Comparison of ENCODE assay signal across 16 cellular contexts in the genomic region with DNA sequence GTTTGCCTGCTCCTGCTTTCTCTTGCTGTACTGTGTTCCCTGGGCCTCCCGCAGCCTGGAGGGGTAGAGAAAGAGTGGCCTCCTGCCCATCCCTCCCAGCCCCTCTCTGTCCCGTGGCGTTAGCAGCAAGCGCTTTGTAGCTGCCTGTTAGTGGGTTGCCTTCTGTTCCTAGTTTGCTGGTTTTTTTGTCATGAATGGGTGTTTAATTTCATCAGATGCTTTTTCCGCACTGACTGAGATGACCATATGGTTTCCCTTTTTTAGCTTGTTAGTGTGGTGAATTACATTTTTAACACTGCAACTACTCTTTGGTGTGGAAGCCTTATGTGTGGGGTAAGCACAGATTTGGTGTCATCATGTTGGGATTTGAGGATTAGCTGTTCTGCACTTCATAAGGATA. TPM values are rescaled to one million over a fixed set of nuclear protein-coding genes. Genes with fewer than 3 reads are reported as not detected.
A peak's percentile ranks its signal among the peaks of the same experiment; 100 is the strongest.
DNase-seq lines count a peak whose midpoint lies in the region; ATAC-seq, FAIRE-seq and TF ChIP-seq lines count a peak whose summit lies in the region.
"Had no signal": no experiment of that assay in that cellular context is flagged by ENCODE, and none has a peak within 500 bp of the region (broad histone marks: within the 10 kb centered on the region; RNA-seq: fewer than 3 reads in every experiment).

No MANE protein-coding gene starts in this region.

- peaks cover 68% of the 10 kb centered on the region for H3K4me1 Mint-ChIP-seq in astrocyte (ENCODE audit: low read depth, unreplicated experiment)
- H3K4me1 Mint-ChIP-seq: activated B cell treated with CpG ODN at 0.5 μM for 24 hours had no signal

- TF ChIP-seq EP300 in HepG2 (IDR thresholded peaks at IDR 0.05; ENCODE audit: low read depth in 2 of 2, low read length in 2 of 2) (no peak), HepG2 (CRISPR knock-in tag; IDR thresholded peaks at IDR 0.05; ENCODE audit: borderline replicate concordance) (no peak), upper lobe of left lung (IDR thresholded peaks at IDR 0.05) (no peak)

- POLR2A ChIA-PET in HepG2 (lab: Yijun Ruan, JAX) = interaction anchor here (1.0 kb wide), 1 partner anchor 34 kb away, joined by 3 read pairs; no protein-coding TSS in a partner anchor

- no peak overlapping the region for H3K4me2 ChIP-seq in HepG2 (ENCODE audit: low read depth, low read length)
- no peak overlapping the region for H3K4me2 ChIP-seq in astrocyte (ENCODE audit: low read length)

- FAIRE-seq in HepG2 (lab: Jason Lieb, UNC) (no peak), astrocyte (lab: Jason Lieb, UNC) (no peak)

- peaks cover 66% of the 10 kb centered on the region for H3K79me2 ChIP-seq in HepG2 (ENCODE audit: insufficient read depth, low read length)
- peaks cover 90% of the 10 kb centered on the region for H3K79me2 ChIP-seq in astrocyte (ENCODE audit: insufficient read depth, low read length)

- no peak for TF ChIP-seq CTCF in HepG2 (CRISPR knock-in tag; IDR thresholded peaks at IDR 0.05)
- TF ChIP-seq CTCF in right lobe of liver (IDR thresholded peaks at IDR 0.05) = no peak
- no peak for TF ChIP-seq CTCF in astrocyte (IDR thresholded peaks at IDR 0.05; ENCODE audit: insufficient read depth, low read depth, low read length)
- TF ChIP-seq CTCF in uterus (IDR thresholded peaks at IDR 0.05) = no peak
- TF ChIP-seq CTCF in upper lobe of left lung (IDR thresholded peaks at IDR 0.05) = no peak

- BruUV-seq in HepG2 (replicated peaks; lab: Mats Ljungman, UMichigan) = no TSS peak

- H3K27me3 ChIP-seq in HepG2 (ENCODE audit: control insufficient read depth in 1 of 2, insufficient read depth in 2 of 2, low read length in 2 of 2) = no peaks in the 10 kb centered on the region
- no peaks in the 10 kb centered on the region for H3K27me3 ChIP-seq in right lobe of liver
- H3K27me3 ChIP-seq in astrocyte (ENCODE audit: insufficient read depth, low read length) = no peaks in the 10 kb centered on the region
- no peaks in the 10 kb centered on the region for H3K27me3 ChIP-seq in uterus
- no peaks in the 10 kb centered on the region for H3K27me3 ChIP-seq in upper lobe of left lung
- H3K27me3 ChIP-seq: left lung had no signal

- H3K9me3 ChIP-seq in HepG2 (ENCODE audit: low read length) (no peaks in the 10 kb centered on the region), right lobe of liver (no peaks in the 10 kb centered on the region), astrocyte (ENCODE audit: insufficient read depth, low read depth, low read length) (no peaks in the 10 kb centered on the region), uterus (no peaks in the 10 kb centered on the region), upper lobe of left lung (no peaks in the 10 kb centered on the region)
- H3K9me3 ChIP-seq: HAP-1, left lung, spleen had no signal

- no peak overlapping the region for H3K4me3 Mint-ChIP-seq in astrocyte (ENCODE audit: unreplicated experiment)
- H3K4me3 Mint-ChIP-seq: activated B cell treated with CpG ODN at 0.5 μM for 24 hours, neural crest cell had no signal

- H3K9ac ChIP-seq in HepG2 (ENCODE audit: insufficient read depth, low read depth, low read length) (no peak overlapping the region), astrocyte (ENCODE audit: low read length) (no peak overlapping the region)

- WGBS in HepG2 (ENCODE audit: low lambda C conversion rate) = 96% methylated on average over 5 of the region's 5 CpGs
- WGBS in right lobe of liver (ENCODE audit: insufficient coverage, low coverage, low lambda C conversion rate, missing lambda C conversion rate) = 79% methylated on average over 5 of the region's 5 CpGs
- WGBS in upper lobe of left lung, 2 donors = 87 to 88% methylated on average over 5 of the region's 5 CpGs

- TF ChIP-seq POLR2A in HepG2 (IDR thresholded peaks at IDR 0.05; ENCODE audit: insufficient read depth in 1 of 2, low read depth in 2 of 2, low read length in 2 of 2) (no peak), right lobe of liver (IDR thresholded peaks at IDR 0.05) (no peak), uterus (IDR thresholded peaks at IDR 0.05) (no peak), upper lobe of left lung (IDR thresholded peaks at IDR 0.05) (no peak)

- intact Hi-C loops in HepG2 (cut with micrococcal nuclease; ENCODE audit: unreplicated experiment) (no loop called here), right lobe of liver (cut with DNase I) (no loop called here), uterus (cut with DNase I; ENCODE audit: low total_unique reads) (no loop called here)

- peaks cover 7% of the 10 kb centered on the region for H3K36me3 Mint-ChIP-seq in astrocyte (ENCODE audit: low read depth, unreplicated experiment)

- peak overlapping the region; percentile 15 for H3K27ac Mint-ChIP-seq in astrocyte (ENCODE audit: unreplicated experiment)
- H3K27ac Mint-ChIP-seq: activated B cell treated with CpG ODN at 0.5 μM for 24 hours had no signal

- peaks cover 72% of the 10 kb centered on the region for H3K4me1 ChIP-seq in HepG2 (ENCODE audit: insufficient read depth, low read length)
- H3K4me1 ChIP-seq in right lobe of liver = no peaks in the 10 kb centered on the region
- H3K4me1 ChIP-seq in astrocyte (ENCODE audit: insufficient read depth, low read length) = peaks cover 50% of the 10 kb centered on the region
- H3K4me1 ChIP-seq in uterus = peaks cover 17 to 21% of the 10 kb centered on the region in 2 donors
- peaks cover 33 to 53% (median 48%) of the 10 kb centered on the region in 4 donors for H3K4me1 ChIP-seq in upper lobe of left lung

- CTCF ChIA-PET in HepG2 (lab: Yijun Ruan, JAX; ENCODE audit: low intra/inter-chr PET ratio, low total read pairs) = no interaction called here

- ATAC-seq in HepG2 (no peak), right lobe of liver (no peak), upper lobe of left lung (ENCODE audit: low FRiP score in 2 of 2) (no peak)
- ATAC-seq: left lung had no signal

- H3K27ac ChIP-seq in HepG2 (ENCODE audit: extremely low read length, insufficient read depth, low read length) (no peak overlapping the region), right lobe of liver (no peak overlapping the region), astrocyte (ENCODE audit: low read depth, low read length) (no peak overlapping the region), uterus (peak overlapping the region; percentile 83 to 88), upper lobe of left lung (peak overlapping the region in 2 of 4 donors; percentile 40 to 65)
- H3K27ac ChIP-seq: spleen had no signal

- H3K9me3 Mint-ChIP-seq in astrocyte (ENCODE audit: unreplicated experiment) = no peaks in the 10 kb centered on the region
- H3K9me3 Mint-ChIP-seq: activated B cell treated with CpG ODN at 0.5 μM for 24 hours, neural crest cell had no signal

- DNase-seq in HepG2 (ENCODE audit: low spot score) (no peak), right lobe of liver (no peak), astrocyte (ENCODE audit: low read depth) (no peak), myocyte (ENCODE audit: low read depth) (peak; percentile 66), uterus (no peak), DMS114 treated with DMSO at 0.1 percent for 48 hours (lab: John Stamatoyannopoulos, UW; ENCODE audit: unreplicated experiment) (no peak), upper lobe of left lung (no peak), SW480 (ENCODE audit: low spot score) (no peak)
- DNase-seq: activated B cell treated with CpG ODN at 0.5 μM for 24 hours, erythroblast, Karpas-422, NCI-H1930, spleen had no signal

- TF ChIP-seq RAD21 in HepG2 (CRISPR knock-in tag; IDR thresholded peaks at IDR 0.05) = no peak

- H3K4me3 ChIP-seq in HepG2 (replicated peaks in 1 of 3; ENCODE audit: insufficient read depth in 1 of 3, low read depth in 2 of 3, low read length in 3 of 3) (no peak overlapping the region), right lobe of liver (no peak overlapping the region), astrocyte (ENCODE audit: insufficient read depth, low read depth, low read length) (no peak overlapping the region), uterus (no peak overlapping the region), upper lobe of left lung (no peak overlapping the region)
- H3K4me3 ChIP-seq: HAP-1, left lung, spleen had no signal

- H4K20me1 ChIP-seq in HepG2 (ENCODE audit: insufficient read depth, low read length) (no peaks in the 10 kb centered on the region), astrocyte (ENCODE audit: insufficient read depth, low read length) (peaks cover 10% of the 10 kb centered on the region)

- H3K36me3 ChIP-seq in HepG2 (replicated peaks in 1 of 2; ENCODE audit: control insufficient read depth in 1 of 2, insufficient read depth in 2 of 2, low read length in 2 of 2) (no peaks in the 10 kb centered on the region), right lobe of liver (no peaks in the 10 kb centered on the region), astrocyte (ENCODE audit: insufficient read depth, low read length) (no peaks in the 10 kb centered on the region), uterus (no peaks in the 10 kb centered on the region), upper lobe of left lung (no peaks in the 10 kb centered on the region)
- H3K36me3 ChIP-seq: HAP-1, left lung, spleen had no signal

- in situ Hi-C loops in HepG2 (cut with HindIII; ENCODE audit: extremely low pct_ligation_motif_present, low pct_unique_long_range_greater_than_20kb) = no loop called here

- H3K27me3 Mint-ChIP-seq in astrocyte (ENCODE audit: low read depth, unreplicated experiment) = no peaks in the 10 kb centered on the region
- H3K27me3 Mint-ChIP-seq: activated B cell treated with CpG ODN at 0.5 μM for 24 hours had no signal

- no peak overlapping the region for H2AFZ ChIP-seq in HepG2 (ENCODE audit: low read length)
- no peak overlapping the region for H2AFZ ChIP-seq in astrocyte (ENCODE audit: low read depth, low read length)

RNA-seq across cellular contexts. Expression of a gene that starts 32.3 kb away (rescaled TPM):
- total RNA-seq in HepG2 (2016; rRNA removed; fragmentation: Illumina TruSeq; extraction: Trizol) (7.3 and 7.5 TPM in 2 replicates), right lobe of liver (1 to 10 TPM; 2.4 to 5.2 (median 3.9) TPM), astrocyte (47.2 and 62.6 TPM in 2 replicates), myocyte (23.7 and 28.0 TPM in 2 replicates), uterus (10 to 100 TPM; 24.3 to 55.5 (median 31.3) TPM), upper lobe of left lung (10 to 100 TPM; 20.4 to 26.0 (median 23.4) TPM)
- total RNA-seq in HepG2 (2016; cell fraction: cytosol; rRNA removed; fragmentation: Illumina TruSeq; extraction: Trizol; ENCODE audit: low read depth) = 2.7 and 4.4 TPM in 2 replicates
- 5.8 and 6.1 TPM in 2 replicates for total RNA-seq in HepG2 (2016; cell fraction: insoluble cytoplasmic fraction; rRNA removed; fragmentation: Illumina TruSeq; extraction: Trizol)
- total RNA-seq in HepG2 (2016; cell fraction: membrane; rRNA removed; fragmentation: Illumina TruSeq; extraction: Trizol) = 5.3 and 5.4 TPM in 2 replicates
- 9.2 and 12.1 TPM in 2 replicates for total RNA-seq in HepG2 (2016; cell fraction: nucleus; rRNA removed; fragmentation: Illumina TruSeq; extraction: Trizol)
- 15.5 and 22.3 TPM in 2 replicates for polyA plus RNA-seq in HepG2 (2011; rRNA removed)
- polyA plus RNA-seq in HepG2 (2011; cell fraction: cytosol; rRNA removed) = 10.3 and 11.1 TPM in 2 replicates
- polyA plus RNA-seq in HepG2 (2011; cell fraction: nucleus; rRNA removed) = 23.5 and 27.0 TPM in 2 replicates
- polyA plus RNA-seq in HepG2 (2012) = 8.6 and 9.2 TPM in 2 replicates
- polyA plus RNA-seq in HepG2 (2016; cell fraction: cytosol; fragmentation: Illumina TruSeq; extraction: Trizol; ENCODE audit: low read depth) = 0.52 and 0.53 TPM in 2 replicates
- polyA plus RNA-seq in HepG2 (2016; cell fraction: insoluble cytoplasmic fraction; fragmentation: Illumina TruSeq; extraction: Trizol; ENCODE audit: low read depth) = 6.8 and 8.0 TPM in 2 replicates
- 2.2 and 2.8 TPM in 2 replicates for polyA plus RNA-seq in HepG2 (2016; cell fraction: membrane; fragmentation: Illumina TruSeq; extraction: Trizol; ENCODE audit: low read depth)
- polyA plus RNA-seq in HepG2 (2016; cell fraction: nucleus; fragmentation: Illumina TruSeq; extraction: Trizol; ENCODE audit: insufficient read depth, low read depth) = 12.8 and 15.6 TPM in 2 replicates
- 13.6 and 22.4 TPM in 2 replicates for polyA minus RNA-seq in HepG2 (2011; rRNA and poly(A)+ RNA removed; ENCODE audit: low replicate concordance)
- 14.0 and 17.7 TPM in 2 replicates for polyA minus RNA-seq in HepG2 (2011; cell fraction: cytosol; rRNA and poly(A)+ RNA removed)
- polyA minus RNA-seq in HepG2 (2011; cell fraction: nucleus; rRNA and poly(A)+ RNA removed) = 49.2 and 56.1 TPM in 2 replicates
- 18.7 TPM for polyA plus RNA-seq in myocyte (2012)
- total RNA-seq: activated B cell treated with CpG ODN at 0.5 μM for 24 hours had no signal

Comparison
In these comparisons a context has a peak if more than half of its experiments do, and no peak if none do; other contexts are left out.
1. H3K27ac ChIP-seq: peak in uterus (2 of 2); none in HepG2 (single experiment), right lobe of liver (0 of 3) and astrocyte (single experiment).